Comparison of ENCODE assay signal across 1 cellular context in genomic region chr1:16076003-16076870, GRCh38.
TF ChIP-seq lines count a peak whose summit lies in the region.

No MANE protein-coding gene starts in this region.

TF ChIP-seq in HepG2, 621 proteins besides CTCF, POLR2A, EP300 and RAD21:
- TF ChIP-seq CREB1 (IDR thresholded peaks at IDR 0.05) (peak; percentile 44; the same call in 1 of the 2 replicates), CREB1 (CRISPR knock-in tag; IDR thresholded peaks at IDR 0.05) (no peak), ZBTB21 (CRISPR knock-in tag; IDR thresholded peaks at IDR 0.05) (0 out of 2 replicates have a peak, but pooled peaks have one; percentile 59), CENPX (CRISPR knock-in tag; IDR thresholded peaks at IDR 0.05) (no peak), KDM5B (CRISPR knock-in tag; IDR thresholded peaks at IDR 0.05; ENCODE audit: borderline replicate concordance) (0 out of 2 replicates have a peak, but pooled peaks have one; percentile 14), ZNF768 (CRISPR knock-in tag; IDR thresholded peaks at IDR 0.05) (peak; percentile 95), HCFC1 (IDR thresholded peaks at IDR 0.05; ENCODE audit: low read depth, low read length) (no peak)
